ENCODE assay signal across 10 cellular contexts in genomic region chr18:9902287-9902686, GRCh38. TPM values are rescaled to one million over a fixed set of nuclear protein-coding genes. Genes with fewer than 3 reads are reported as not detected.
"Had no signal": no experiment of that assay in that cellular context is flagged by ENCODE, and none has a peak within 500 bp of the region (broad histone marks: within the 10 kb centered on the region; RNA-seq: fewer than 3 reads in every experiment).

No MANE protein-coding gene starts in this region.

RNA-seq across cellular contexts. Expression of gene TXNDC2, which starts 16.5 kb away (rescaled TPM):
- total RNA-seq: kidney epithelial cell, left ventricle myocardium inferior, mesothelial cell of epicardium, natural killer cell, progenitor cell of endocrine pancreas, sciatic nerve, thyroid gland, urinary bladder had no signal
- polyA plus RNA-seq: right cardiac atrium, stomach had no signal
